Comparison of ENCODE assay signal across 2 cellular contexts in genomic region chr10:24821986-24822385, GRCh38.
TF ChIP-seq lines count a peak whose summit lies in the region.

No MANE protein-coding gene starts in this region.

TF ChIP-seq in GM12878, 131 proteins besides CTCF, POLR2A, EP300 and RAD21 (continued from another document):
- no peak for TF ChIP-seq ETV6 (conservative IDR thresholded peaks at IDR 0.05 in 1 of 2, IDR thresholded peaks at IDR 0.05 in 1 of 2; ENCODE audit: borderline replicate concordance in 1 of 2, low read depth in 1 of 2)
- no peak for TF ChIP-seq BACH1 (IDR thresholded peaks at IDR 0.05; ENCODE audit: borderline replicate concordance)
- no peak for TF ChIP-seq CEBPB (IDR thresholded peaks at IDR 0.05; ENCODE audit: borderline replicate concordance in 1 of 2, low read depth in 2 of 2, low read length in 2 of 2)
- TF ChIP-seq ZNF207 (IDR thresholded peaks at IDR 0.05; ENCODE audit: borderline replicate concordance) = no peak
- no peak for TF ChIP-seq ASH2L (IDR thresholded peaks at IDR 0.05; ENCODE audit: borderline replicate concordance, low read depth)
- no peak for TF ChIP-seq EED (IDR thresholded peaks at IDR 0.05; ENCODE audit: low read depth)
- TF ChIP-seq SIN3A (IDR thresholded peaks at IDR 0.05; ENCODE audit: low read depth, low read length) = no peak
- TF ChIP-seq NRF1 (conservative IDR thresholded peaks at IDR 0.05; ENCODE audit: low read depth, low read length) = no peak
- TF ChIP-seq SUPT20H (IDR thresholded peaks at IDR 0.05; ENCODE audit: borderline replicate concordance, control insufficient read depth, low read depth, low read length) = no peak
- TF ChIP-seq TCF12 (IDR thresholded peaks at IDR 0.05; ENCODE audit: low read depth, low read length) = no peak
- TF ChIP-seq PKNOX1 (IDR thresholded peaks at IDR 0.05) = no peak
- TF ChIP-seq USF1 (IDR thresholded peaks at IDR 0.05; ENCODE audit: borderline replicate concordance, extremely low read length, insufficient read depth, low read depth, low read length) = no peak
- TF ChIP-seq SREBF2 (IDR thresholded peaks at IDR 0.05; ENCODE audit: low read length) = no peak
- no peak for TF ChIP-seq PAX5 (IDR thresholded peaks at IDR 0.05; ENCODE audit: borderline replicate concordance, low read depth, low read length)
- TF ChIP-seq KDM1A (IDR thresholded peaks at IDR 0.05; ENCODE audit: borderline replicate concordance) = no peak

TF ChIP-seq in HepG2, 621 proteins besides CTCF, POLR2A, EP300 and RAD21 (continued from another document):
- TF ChIP-seq FOSL2 (CRISPR knock-in tag; IDR thresholded peaks at IDR 0.05) (peak; percentile 54), IRF9 (CRISPR knock-in tag; IDR thresholded peaks at IDR 0.05; ENCODE audit: borderline replicate concordance) (no peak)
